In the genomic region with DNA sequence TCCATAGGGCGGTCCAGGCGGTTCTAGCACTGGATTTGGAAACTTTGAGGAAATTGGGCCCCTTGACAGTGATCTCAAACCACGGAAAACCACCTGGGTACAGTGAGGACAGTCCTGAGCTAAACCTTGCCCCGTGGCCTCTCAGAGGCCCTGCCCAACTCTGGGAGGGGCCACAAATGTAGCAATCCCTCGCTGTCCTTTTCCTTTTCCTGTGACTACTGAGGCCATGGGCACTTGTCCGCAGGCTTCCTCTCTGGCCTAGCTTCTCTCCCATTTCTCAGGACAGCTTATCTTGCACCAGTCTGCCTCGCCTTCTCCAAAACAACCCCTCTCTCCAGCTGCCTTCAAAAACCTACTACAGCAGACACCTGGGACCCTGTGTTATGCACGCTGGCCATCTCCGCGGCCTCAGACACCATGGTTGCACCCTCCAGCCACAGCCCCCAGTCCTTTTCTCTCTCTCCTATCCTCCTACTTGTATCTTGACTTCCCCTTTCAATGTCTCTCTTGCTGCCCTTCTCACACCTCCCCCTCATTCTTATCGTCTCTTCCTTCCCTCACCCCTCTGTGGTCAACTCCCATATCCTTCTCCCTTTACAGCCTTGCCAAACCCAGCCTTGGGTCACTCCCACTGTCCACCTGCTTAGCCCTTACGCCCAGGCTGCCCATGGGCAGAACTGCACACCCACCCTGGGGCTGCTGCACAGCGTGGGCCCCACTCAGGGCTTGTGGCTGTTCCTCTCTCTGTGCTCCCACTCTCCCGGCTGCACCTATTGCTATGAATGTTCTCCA, we compare ENCODE assay signal across 1 cellular context.
TF ChIP-seq lines count a peak whose summit lies in the region.

No MANE protein-coding gene starts in this region.

TF ChIP-seq in K562, 482 proteins besides CTCF, POLR2A, EP300 and RAD21 (continued from another document):
- TF ChIP-seq, protein P1, sequence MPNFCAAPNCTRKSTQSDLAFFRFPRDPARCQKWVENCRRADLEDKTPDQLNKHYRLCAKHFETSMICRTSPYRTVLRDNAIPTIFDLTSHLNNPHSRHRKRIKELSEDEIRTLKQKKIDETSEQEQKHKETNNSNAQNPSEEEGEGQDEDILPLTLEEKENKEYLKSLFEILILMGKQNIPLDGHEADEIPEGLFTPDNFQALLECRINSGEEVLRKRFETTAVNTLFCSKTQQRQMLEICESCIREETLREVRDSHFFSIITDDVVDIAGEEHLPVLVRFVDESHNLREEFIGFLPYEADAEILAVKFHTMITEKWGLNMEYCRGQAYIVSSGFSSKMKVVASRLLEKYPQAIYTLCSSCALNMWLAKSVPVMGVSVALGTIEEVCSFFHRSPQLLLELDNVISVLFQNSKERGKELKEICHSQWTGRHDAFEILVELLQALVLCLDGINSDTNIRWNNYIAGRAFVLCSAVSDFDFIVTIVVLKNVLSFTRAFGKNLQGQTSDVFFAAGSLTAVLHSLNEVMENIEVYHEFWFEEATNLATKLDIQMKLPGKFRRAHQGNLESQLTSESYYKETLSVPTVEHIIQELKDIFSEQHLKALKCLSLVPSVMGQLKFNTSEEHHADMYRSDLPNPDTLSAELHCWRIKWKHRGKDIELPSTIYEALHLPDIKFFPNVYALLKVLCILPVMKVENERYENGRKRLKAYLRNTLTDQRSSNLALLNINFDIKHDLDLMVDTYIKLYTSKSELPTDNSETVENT (CRISPR knock-in tag; IDR thresholded peaks at IDR 0.05): no peak
- TF ChIP-seq RAD51 (IDR thresholded peaks at IDR 0.05; ENCODE audit: borderline replicate concordance, low read depth): no peak
